In the genomic region with DNA sequence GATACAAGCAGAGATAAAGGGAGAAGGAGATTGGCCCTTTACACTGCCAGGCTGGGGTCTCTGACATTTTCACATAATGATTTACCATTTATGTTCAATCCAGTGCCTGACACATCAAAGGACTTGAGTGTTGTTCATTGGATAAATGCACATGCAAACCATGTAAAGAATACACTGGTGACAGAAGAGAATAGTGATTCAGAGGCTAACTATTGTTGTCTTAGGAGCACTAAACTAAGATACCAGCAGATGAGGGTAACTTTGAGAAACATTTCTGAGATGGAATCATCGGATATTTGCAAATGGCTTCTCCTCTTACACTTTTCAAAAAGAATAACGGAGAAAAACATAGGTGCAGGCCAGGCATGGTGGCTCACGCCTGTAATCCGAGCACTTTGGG, we compare ENCODE assay signal across 17 cellular contexts.
DNase-seq lines count a peak whose midpoint lies in the region; ATAC-seq, FAIRE-seq and TF ChIP-seq lines count a peak whose summit lies in the region.
"Had no signal": no experiment of that assay in that cellular context is flagged by ENCODE, and none has a peak within 500 bp of the region (broad histone marks: within the 10 kb centered on the region; RNA-seq: fewer than 3 reads in every experiment).

No MANE protein-coding gene starts in this region.

- H3K4me2 ChIP-seq in endothelial cell of umbilical vein (ENCODE audit: insufficient read depth, low read length) (peak overlapping the region; percentile 3), keratinocyte (ENCODE audit: control insufficient read depth, extremely low read depth, insufficient read depth, low read depth, low read length) (no peak overlapping the region)

- ATAC-seq in HG02884 (IDR thresholded peaks at IDR 0.05; ENCODE audit: unreplicated experiment) = no peak
- ATAC-seq: K562 had no signal

- H3K36me3 ChIP-seq in ACC112 (ENCODE audit: insufficient read depth, low read length) (no peaks in the 10 kb centered on the region), endothelial cell of umbilical vein (ENCODE audit: control insufficient read depth in 2 of 2, extremely low read depth in 1 of 2, insufficient read depth in 2 of 2, low read length in 2 of 2) (no peaks in the 10 kb centered on the region), keratinocyte (ENCODE audit: control insufficient read depth in 2 of 2, extremely low read depth in 1 of 2, insufficient read depth in 2 of 2, low read length in 2 of 2) (no peaks in the 10 kb centered on the region)
- H3K36me3 ChIP-seq: Peyer's patch had no signal

- BruUV-seq in endothelial cell of umbilical vein (replicated peaks; lab: Mats Ljungman, UMichigan) = no TSS peak

- CTCF ChIA-PET in endothelial cell of umbilical vein (lab: Charles Lee) = interaction anchor here (0.9 to 1.3 kb wide), 3 partner anchors 33 to 58 kb away, joined by 3 to 7 read pairs (median 3); no protein-coding TSS in a partner anchor

- FAIRE-seq in endothelial cell of umbilical vein (lab: Jason Lieb, UNC) (no peak), keratinocyte (lab: Jason Lieb, UNC) (no peak)

- H3K79me2 ChIP-seq in ACC112 (ENCODE audit: control insufficient read depth, insufficient read depth, low read length, unreplicated experiment) = no peaks in the 10 kb centered on the region
- peaks cover 18% of the 10 kb centered on the region for H3K79me2 ChIP-seq in endothelial cell of umbilical vein (ENCODE audit: control insufficient read depth, insufficient read depth, low read length)
- no peaks in the 10 kb centered on the region for H3K79me2 ChIP-seq in keratinocyte (ENCODE audit: control insufficient read depth, insufficient read depth, low read length)

- TF ChIP-seq CTCF in endothelial cell of umbilical vein (IDR thresholded peaks at IDR 0.05; ENCODE audit: extremely low read depth in 1 of 2, insufficient read depth in 1 of 2, low read depth in 1 of 2, low read length in 2 of 2) (no peak), keratinocyte (optimal IDR thresholded peaks at IDR 0.05 in 1 of 3, IDR thresholded peaks at IDR 0.05 in 1 of 3, conservative IDR thresholded peaks at IDR 0.05 in 1 of 3; ENCODE audit: extremely low read depth in 1 of 3, insufficient read depth in 2 of 3, low read length in 3 of 3) (no peak)

- dilution Hi-C loops in endothelial cell of umbilical vein (cut with MboI; ENCODE audit: extremely low pct_ligation_motif_present, low sequenced_read_pairs) (no loop called here), keratinocyte (cut with MboI; ENCODE audit: extremely low pct_ligation_motif_present, low sequenced_read_pairs) (no loop called here)

- POLR2A ChIA-PET in endothelial cell of umbilical vein (lab: Charles Lee) = interaction anchor here (0.7 to 1.2 kb wide), 2 partner anchors 66 to 400 kb away, joined by 5 to 18 read pairs; a partner anchor contains a TSS

- H3K4me1 ChIP-seq in ACC112 (ENCODE audit: control insufficient read depth, insufficient read depth, low read length, unreplicated experiment) = peaks cover 66% of the 10 kb centered on the region
- peaks cover 58% of the 10 kb centered on the region for H3K4me1 ChIP-seq in endothelial cell of umbilical vein (ENCODE audit: control insufficient read depth, extremely low read depth, insufficient read depth, low read length)
- H3K4me1 ChIP-seq in keratinocyte (ENCODE audit: control insufficient read depth, extremely low read depth, insufficient read depth, low read length) = peaks cover 44% of the 10 kb centered on the region

- in situ Hi-C loops in G401 (cut with HindIII; ENCODE audit: low sequenced_read_pairs) = no loop called here

- H3K4me3 ChIP-seq in ACC112 (ENCODE audit: low read depth, low read length) (no peak overlapping the region), endothelial cell of umbilical vein (replicated peaks in 1 of 3; ENCODE audit: insufficient read depth in 1 of 3, low read depth in 1 of 3, low read length in 3 of 3) (no peak overlapping the region), keratinocyte (ENCODE audit: control insufficient read depth in 2 of 3, extremely low read depth in 1 of 3, insufficient read depth in 2 of 3, low read depth in 1 of 3, low read length in 3 of 3) (no peak overlapping the region)
- H3K4me3 ChIP-seq: K562, Peyer's patch had no signal

- H2AFZ ChIP-seq in ACC112 (ENCODE audit: low read length, unreplicated experiment) = no peak overlapping the region
- no peak overlapping the region for H2AFZ ChIP-seq in endothelial cell of umbilical vein (ENCODE audit: low read depth, low read length)
- H2AFZ ChIP-seq in keratinocyte (ENCODE audit: control insufficient read depth, low read length) = no peak overlapping the region

- H3K9ac ChIP-seq in endothelial cell of umbilical vein (replicated peaks; ENCODE audit: extremely low read depth, insufficient read depth, low read length) (no peak overlapping the region), keratinocyte (ENCODE audit: control insufficient read depth, extremely low read depth, insufficient read depth, low read length) (no peak overlapping the region)

- DNase-seq in NCI-H226 (peak; percentile 15), endothelial cell of umbilical vein (ENCODE audit: low read depth, low spot score) (no peak), keratinocyte (ENCODE audit: low read depth, low spot score) (no peak), NOMO-1 treated with DMSO at 0.1 percent for 48 hours (lab: John Stamatoyannopoulos, UW; ENCODE audit: unreplicated experiment) (no peak), G401 (ENCODE audit: low spot score) (no peak), NCI-H2081 treated with DMSO at 0.1 percent for 48 hours (lab: John Stamatoyannopoulos, UW) (no peak)
- DNase-seq: AML-193, DMS79, GOT3, NCI-H1694, NCI-H446, NCI-H774, Peyer's patch, SIG-M5 had no signal

- H3K27me3 ChIP-seq in ACC112 (ENCODE audit: insufficient read depth, low read length) = no peaks in the 10 kb centered on the region
- no peaks in the 10 kb centered on the region for H3K27me3 ChIP-seq in endothelial cell of umbilical vein (ENCODE audit: control insufficient read depth in 2 of 2, insufficient read depth in 2 of 2, low read length in 2 of 2)
- no peaks in the 10 kb centered on the region for H3K27me3 ChIP-seq in keratinocyte (ENCODE audit: control insufficient read depth, extremely low read depth, insufficient read depth, low read length)
- H3K27me3 ChIP-seq: Peyer's patch had no signal

- H3K9me1 ChIP-seq in endothelial cell of umbilical vein (replicated peaks; ENCODE audit: control insufficient read depth, extremely low read depth, insufficient read depth, low read length) (no peaks in the 10 kb centered on the region), keratinocyte (ENCODE audit: control insufficient read depth, extremely low read depth, insufficient read depth, low read length) (no peaks in the 10 kb centered on the region)

- H3K9me3 ChIP-seq in endothelial cell of umbilical vein (replicated peaks; ENCODE audit: control insufficient read depth, insufficient read depth, low read length) = no peaks in the 10 kb centered on the region
- no peaks in the 10 kb centered on the region for H3K9me3 ChIP-seq in keratinocyte (ENCODE audit: control insufficient read depth, low read depth, low read length)
- H3K9me3 ChIP-seq: Peyer's patch had no signal

- no peak for TF ChIP-seq POLR2A in endothelial cell of umbilical vein (IDR thresholded peaks at IDR 0.05; ENCODE audit: low read depth, low read length)

- H3K27ac ChIP-seq in ACC112 (ENCODE audit: low read depth, low read length) (peak overlapping the region; percentile 96), endothelial cell of umbilical vein (ENCODE audit: insufficient read depth, low read depth, low read length) (peak overlapping the region; percentile 96), keratinocyte (ENCODE audit: control insufficient read depth, insufficient read depth, low read length) (peak overlapping the region; percentile 5)
- H3K27ac ChIP-seq: Peyer's patch had no signal

- no peaks in the 10 kb centered on the region for H4K20me1 ChIP-seq in endothelial cell of umbilical vein (replicated peaks; ENCODE audit: control insufficient read depth, extremely low read depth, insufficient read depth, low read length)
- no peaks in the 10 kb centered on the region for H4K20me1 ChIP-seq in keratinocyte (ENCODE audit: control insufficient read depth, extremely low read depth, insufficient read depth, low read length)

- intact Hi-C loops in endothelial cell of umbilical vein (cut with micrococcal nuclease) = loop anchor here (1.0 to 10.0 kb wide), 4 partner anchors 49 to 486 kb away; no protein-coding TSS in a partner anchor

TF ChIP-seq in endothelial cell of umbilical vein, 7 proteins besides CTCF, POLR2A, EP300 and RAD21:
- TF ChIP-seq JUN (IDR thresholded peaks at IDR 0.05; ENCODE audit: borderline replicate concordance, insufficient read depth, insufficient read length, low read depth) (no peak), GATA2 (IDR thresholded peaks at IDR 0.05; ENCODE audit: insufficient read depth, insufficient read length, low read depth, low read length) (no peak), POLR2AphosphoS5 (IDR thresholded peaks at IDR 0.05; ENCODE audit: insufficient read depth, low read depth, low read length) (no peak), EZH2 (IDR thresholded peaks at IDR 0.05; ENCODE audit: borderline replicate concordance, low read depth, low read length, severe bottlenecking) (no peak), FOS (IDR thresholded peaks at IDR 0.05; ENCODE audit: borderline replicate concordance, insufficient read depth, low read length) (no peak), MYC (IDR thresholded peaks at IDR 0.05; ENCODE audit: low read depth, low read length) (no peak)
- TF ChIP-seq, protein P1, sequence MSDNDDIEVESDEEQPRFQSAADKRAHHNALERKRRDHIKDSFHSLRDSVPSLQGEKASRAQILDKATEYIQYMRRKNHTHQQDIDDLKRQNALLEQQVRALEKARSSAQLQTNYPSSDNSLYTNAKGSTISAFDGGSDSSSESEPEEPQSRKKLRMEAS (IDR thresholded peaks at IDR 0.05; ENCODE audit: insufficient read depth, insufficient read length) = no peak

Comparison
In these comparisons a context has a peak if more than half of its experiments do, and no peak if none do; other contexts are left out.
1. H3K27ac ChIP-seq: peak in every context shown above with its lines; median percentile 96 in ACC112; 96 in endothelial cell of umbilical vein; 5 in keratinocyte.